ENCODE assay signal across 8 cellular contexts in genomic region chr3:141410408-141410807, GRCh38. TPM values are rescaled to one million over a fixed set of nuclear protein-coding genes. Genes with fewer than 3 reads are reported as not detected.
DNase-seq lines count a peak whose midpoint lies in the region; ATAC-seq and TF ChIP-seq lines count a peak whose summit lies in the region.

No MANE protein-coding gene starts in this region.

- peak overlapping the region; percentile 37 to 53 for H3K9ac ChIP-seq in mucosa of rectum (ENCODE audit: low read depth in 1 of 2, low read length in 2 of 2)

- peaks cover 41 to 43% of the 10 kb centered on the region in 2 donors for H3K4me1 ChIP-seq in mucosa of rectum (ENCODE audit: control insufficient read depth in 2 of 2, insufficient read depth in 2 of 2, low read length in 2 of 2)

- H3K36me3 ChIP-seq in mucosa of rectum (ENCODE audit: control insufficient read depth in 2 of 2, insufficient read depth in 2 of 2, low read length in 2 of 2): peaks cover 44 to 49% of the 10 kb centered on the region in 2 donors

- no peak for TF ChIP-seq CTCF in AG04450 (IDR thresholded peaks at IDR 0.05; ENCODE audit: low read depth, low read length)
- TF ChIP-seq CTCF in choroid plexus epithelial cell (conservative IDR thresholded peaks at IDR 0.05; ENCODE audit: low read depth, low read length): no peak

- H3K27me3 ChIP-seq in AG04450 (ENCODE audit: control insufficient read depth, insufficient read depth, low read length): no peaks in the 10 kb centered on the region
- no peaks in the 10 kb centered on the region for H3K27me3 ChIP-seq in mucosa of rectum (ENCODE audit: control insufficient read depth in 2 of 2, insufficient read depth in 2 of 2, low read length in 2 of 2)

- POLR2A ChIA-PET in AG04450 (lab: Yijun Ruan, JAX): no interaction called here

- no peak for DNase-seq in AG04450 (ENCODE audit: low read depth, low spot score)
- peak; percentile 94 for DNase-seq in NCI-H146 treated with DMSO at 0.1 percent for 48 hours (lab: John Stamatoyannopoulos, UW; ENCODE audit: unreplicated experiment)
- peak; percentile 93 for DNase-seq in choroid plexus epithelial cell (ENCODE audit: low read depth)
- no peak for DNase-seq in NCI-H187 (lab: John Stamatoyannopoulos, UW)
- no peak for DNase-seq in KG1 (lab: John Stamatoyannopoulos, UW)
- no peak for DNase-seq in HuH-7.5 (ENCODE audit: low spot score)

- CTCF ChIA-PET in AG04450 (lab: Charles Lee): no interaction called here

- no peak overlapping the region for H3K4me3 ChIP-seq in AG04450 (ENCODE audit: low read depth, low read length)
- no peak overlapping the region for H3K4me3 ChIP-seq in choroid plexus epithelial cell (ENCODE audit: low read depth, low read length)
- H3K4me3 ChIP-seq in mucosa of rectum (ENCODE audit: low read length in 2 of 2): no peak overlapping the region

- ATAC-seq in GM19455 (IDR thresholded peaks at IDR 0.05; ENCODE audit: unreplicated experiment): no peak

- H3K27ac ChIP-seq in AG04450 (ENCODE audit: low read depth, low read length): peak overlapping the region; percentile 90
- peak overlapping the region; percentile 87 to 88 for H3K27ac ChIP-seq in mucosa of rectum (ENCODE audit: low read depth in 2 of 2, low read length in 2 of 2)

- H3K9me3 ChIP-seq in AG04450 (ENCODE audit: control insufficient read depth, insufficient read depth, low read length) (no peaks in the 10 kb centered on the region), mucosa of rectum (ENCODE audit: control insufficient read depth in 2 of 2, low read length in 2 of 2) (no peaks in the 10 kb centered on the region)

RNA-seq across cellular contexts. Expression of gene ZBTB38, which starts 42.1 kb away (rescaled TPM):
- polyA plus RNA-seq in AG04450 (2011; rRNA removed): 85.1 and 97.1 TPM in 2 replicates
- 176 and 193 TPM in 2 replicates for polyA minus RNA-seq in AG04450 (2011; rRNA and poly(A)+ RNA removed)

Comparison
In these comparisons a context has a peak if more than half of its experiments do, and no peak if none do; other contexts are left out.
1. DNase-seq: peak in NCI-H146 treated with DMSO at 0.1 percent for 48 hours (single experiment) and choroid plexus epithelial cell (single experiment); none in AG04450 (single experiment), NCI-H187 (0 of 2), KG1 (single experiment) and HuH-7.5 (single experiment).